Comparison of ENCODE assay signal across 9 cellular contexts in the genomic region with DNA sequence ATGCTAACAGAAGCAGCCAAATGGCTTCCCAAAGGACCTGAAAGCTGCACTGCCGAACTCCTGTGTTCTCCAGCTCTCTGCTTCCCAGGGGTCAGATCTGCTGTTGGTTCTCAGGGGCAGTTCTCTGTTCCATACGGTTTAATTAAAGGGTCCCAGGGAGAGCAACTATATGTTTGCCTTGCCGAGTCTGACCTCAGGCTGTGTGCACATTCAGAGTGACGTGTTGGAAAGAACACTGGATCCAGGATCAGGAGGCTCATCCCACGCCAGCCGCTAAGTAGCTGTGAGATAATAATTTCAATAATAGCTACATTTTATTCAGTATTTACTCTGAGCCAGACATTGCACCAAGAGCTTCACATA. TPM values are rescaled to one million over a fixed set of nuclear protein-coding genes. Genes with fewer than 3 reads are reported as not detected.
DNase-seq lines count a peak whose midpoint lies in the region; ATAC-seq, FAIRE-seq and TF ChIP-seq lines count a peak whose summit lies in the region.
"Had no signal": no experiment of that assay in that cellular context is flagged by ENCODE, and none has a peak within 500 bp of the region (broad histone marks: within the 10 kb centered on the region; RNA-seq: fewer than 3 reads in every experiment).

No MANE protein-coding gene starts in this region.

- no peak overlapping the region for H2AFZ ChIP-seq in astrocyte (ENCODE audit: low read depth, low read length)

- peaks cover 4% of the 10 kb centered on the region for H3K4me1 Mint-ChIP-seq in activated CD8-positive, alpha-beta T cell treated with anti-CD3 and anti-CD28 coated beads for 36 hours (ENCODE audit: low read depth)
- peaks cover 15% of the 10 kb centered on the region for H3K4me1 Mint-ChIP-seq in activated CD8-positive, alpha-beta T cell treated with anti-CD3 and anti-CD28 coated beads, Interleukin-2, amount 10 ng/mL, durations not matched to agents 7 days and 5 days (ENCODE audit: low read depth)
- H3K4me1 Mint-ChIP-seq in astrocyte (ENCODE audit: low read depth, unreplicated experiment) = peaks cover 3% of the 10 kb centered on the region
- H3K4me1 Mint-ChIP-seq in activated CD4-positive, alpha-beta memory T cell treated with anti-CD3 and anti-CD28 coated beads for 36 hours (ENCODE audit: low read depth) = peaks cover 3% of the 10 kb centered on the region

- H3K36me3 Mint-ChIP-seq in activated CD8-positive, alpha-beta T cell treated with anti-CD3 and anti-CD28 coated beads for 36 hours (ENCODE audit: low read depth) = no peaks in the 10 kb centered on the region
- H3K36me3 Mint-ChIP-seq in activated CD8-positive, alpha-beta T cell treated with anti-CD3 and anti-CD28 coated beads, Interleukin-2, amount 10 ng/mL, durations not matched to agents 7 days and 5 days (ENCODE audit: low read depth) = no peaks in the 10 kb centered on the region
- peaks cover 3% of the 10 kb centered on the region for H3K36me3 Mint-ChIP-seq in astrocyte (ENCODE audit: low read depth, unreplicated experiment)
- H3K36me3 Mint-ChIP-seq in activated CD4-positive, alpha-beta memory T cell treated with anti-CD3 and anti-CD28 coated beads for 36 hours = no peaks in the 10 kb centered on the region

- POLR2A ChIA-PET in activated CD8-positive, alpha-beta T cell treated with anti-CD3 and anti-CD28 coated beads for 36 hours (lab: Charles Lee) = interaction anchor here (0.6 to 2.0 kb wide), 4 partner anchors 9 to 729 kb away, joined by 3 to 5 read pairs (median 3); a partner anchor contains a TSS
- POLR2A ChIA-PET in activated CD8-positive, alpha-beta T cell treated with anti-CD3 and anti-CD28 coated beads, Interleukin-2, amount 10 ng/mL, durations not matched to agents 7 days and 5 days (lab: Charles Lee) = interaction anchor here (0.6 kb wide), 1 partner anchor 294 kb away, joined by 3 read pairs; no protein-coding TSS in a partner anchor
- POLR2A ChIA-PET in activated CD4-positive, alpha-beta memory T cell treated with anti-CD3 and anti-CD28 coated beads for 36 hours (lab: Charles Lee) = interaction anchor here (0.9 kb wide), 1 partner anchor 421 kb away, joined by 3 read pairs; no protein-coding TSS in a partner anchor

- ATAC-seq in activated CD8-positive, alpha-beta T cell treated with anti-CD3 and anti-CD28 coated beads for 36 hours = no peak
- ATAC-seq in activated CD8-positive, alpha-beta T cell treated with anti-CD3 and anti-CD28 coated beads, Interleukin-2, amount 10 ng/mL, durations not matched to agents 7 days and 5 days = no peak
- ATAC-seq in GM21423 (IDR thresholded peaks at IDR 0.05; ENCODE audit: unreplicated experiment) = no peak

- no peak overlapping the region for H3K9ac ChIP-seq in astrocyte (ENCODE audit: low read length)

- H3K36me3 ChIP-seq in astrocyte (ENCODE audit: insufficient read depth, low read length) = no peaks in the 10 kb centered on the region

- CTCF ChIA-PET in activated CD8-positive, alpha-beta T cell treated with anti-CD3 and anti-CD28 coated beads for 36 hours (lab: Charles Lee) = interaction anchor here (0.6 to 8.3 kb wide), 127 partner anchors 8 to 802 kb away, joined by 3 to 134 read pairs (median 5); a partner anchor contains a TSS
- CTCF ChIA-PET in activated CD8-positive, alpha-beta T cell treated with anti-CD3 and anti-CD28 coated beads, Interleukin-2, amount 10 ng/mL, durations not matched to agents 7 days and 5 days (lab: Charles Lee) = interaction anchor here (0.6 to 5.7 kb wide), 127 partner anchors 9 to 849 kb away, joined by 3 to 132 read pairs (median 5); a partner anchor contains a TSS
- CTCF ChIA-PET in activated CD4-positive, alpha-beta memory T cell treated with anti-CD3 and anti-CD28 coated beads for 36 hours (lab: Charles Lee) = interaction anchor here (0.6 to 6.1 kb wide), 121 partner anchors 9 to 877 kb away, joined by 3 to 166 read pairs (median 5); a partner anchor contains a TSS

- H3K4me2 ChIP-seq in astrocyte (ENCODE audit: low read length) = peak overlapping the region; percentile 21

- H3K27ac Mint-ChIP-seq in activated CD8-positive, alpha-beta T cell treated with anti-CD3 and anti-CD28 coated beads for 36 hours = no peak overlapping the region
- no peak overlapping the region for H3K27ac Mint-ChIP-seq in activated CD8-positive, alpha-beta T cell treated with anti-CD3 and anti-CD28 coated beads, Interleukin-2, amount 10 ng/mL, durations not matched to agents 7 days and 5 days
- no peak overlapping the region for H3K27ac Mint-ChIP-seq in astrocyte (ENCODE audit: unreplicated experiment)
- H3K27ac Mint-ChIP-seq in activated CD4-positive, alpha-beta memory T cell treated with anti-CD3 and anti-CD28 coated beads for 36 hours = no peak overlapping the region

- no peak overlapping the region for H3K4me3 ChIP-seq in astrocyte (ENCODE audit: insufficient read depth, low read depth, low read length)

- peaks cover 6% of the 10 kb centered on the region for H3K4me1 ChIP-seq in astrocyte (ENCODE audit: insufficient read depth, low read length)

- H3K27ac ChIP-seq in astrocyte (ENCODE audit: low read depth, low read length) (no peak overlapping the region), layer of hippocampus (ENCODE audit: low read depth, low read length) (peak overlapping the region; percentile 73), temporal lobe (ENCODE audit: low read depth, low read length) (peak overlapping the region; percentile 92)

- H3K9me3 ChIP-seq in astrocyte (ENCODE audit: insufficient read depth, low read depth, low read length) = peaks cover 3% of the 10 kb centered on the region

- FAIRE-seq in astrocyte (lab: Jason Lieb, UNC) = no peak
- FAIRE-seq: A204.1 had no signal

- no peaks in the 10 kb centered on the region for H3K27me3 Mint-ChIP-seq in activated CD8-positive, alpha-beta T cell treated with anti-CD3 and anti-CD28 coated beads for 36 hours
- H3K27me3 Mint-ChIP-seq in activated CD8-positive, alpha-beta T cell treated with anti-CD3 and anti-CD28 coated beads, Interleukin-2, amount 10 ng/mL, durations not matched to agents 7 days and 5 days (ENCODE audit: low read depth) = no peaks in the 10 kb centered on the region
- H3K27me3 Mint-ChIP-seq in astrocyte (ENCODE audit: low read depth, unreplicated experiment) = peaks cover 17% of the 10 kb centered on the region
- no peaks in the 10 kb centered on the region for H3K27me3 Mint-ChIP-seq in activated CD4-positive, alpha-beta memory T cell treated with anti-CD3 and anti-CD28 coated beads for 36 hours

- no peaks in the 10 kb centered on the region for H4K20me1 ChIP-seq in astrocyte (ENCODE audit: insufficient read depth, low read length)

- DNase-seq in activated CD8-positive, alpha-beta T cell treated with anti-CD3 and anti-CD28 coated beads for 36 hours = no peak
- DNase-seq in activated CD8-positive, alpha-beta T cell treated with anti-CD3 and anti-CD28 coated beads, Interleukin-2, amount 10 ng/mL, durations not matched to agents 7 days and 5 days = no peak
- DNase-seq in astrocyte (ENCODE audit: low read depth) (no peak), erythroblast (lab: John Stamatoyannopoulos, UW) (no peak)
- DNase-seq in activated CD4-positive, alpha-beta memory T cell treated with anti-CD3 and anti-CD28 coated beads for 36 hours = no peak

- intact Hi-C loops in activated CD8-positive, alpha-beta T cell treated with anti-CD3 and anti-CD28 coated beads for 36 hours (cut with micrococcal nuclease) = loop anchor here (5.0 to 10.0 kb wide), 3 partner anchors 89 to 774 kb away; no protein-coding TSS in a partner anchor
- intact Hi-C loops in activated CD4-positive, alpha-beta memory T cell treated with anti-CD3 and anti-CD28 coated beads for 36 hours (cut with micrococcal nuclease) = loop anchor here (1.0 to 5.0 kb wide), 6 partner anchors 89 to 776 kb away; no protein-coding TSS in a partner anchor

- H3K9me3 Mint-ChIP-seq in activated CD8-positive, alpha-beta T cell treated with anti-CD3 and anti-CD28 coated beads for 36 hours = no peaks in the 10 kb centered on the region
- no peaks in the 10 kb centered on the region for H3K9me3 Mint-ChIP-seq in activated CD8-positive, alpha-beta T cell treated with anti-CD3 and anti-CD28 coated beads, Interleukin-2, amount 10 ng/mL, durations not matched to agents 7 days and 5 days (ENCODE audit: insufficient read depth)
- peaks cover 2% of the 10 kb centered on the region for H3K9me3 Mint-ChIP-seq in astrocyte (ENCODE audit: unreplicated experiment)
- H3K9me3 Mint-ChIP-seq in activated CD4-positive, alpha-beta memory T cell treated with anti-CD3 and anti-CD28 coated beads for 36 hours = no peaks in the 10 kb centered on the region

- H3K4me3 Mint-ChIP-seq in activated CD8-positive, alpha-beta T cell treated with anti-CD3 and anti-CD28 coated beads for 36 hours = no peak overlapping the region
- H3K4me3 Mint-ChIP-seq in activated CD8-positive, alpha-beta T cell treated with anti-CD3 and anti-CD28 coated beads, Interleukin-2, amount 10 ng/mL, durations not matched to agents 7 days and 5 days = no peak overlapping the region
- no peak overlapping the region for H3K4me3 Mint-ChIP-seq in astrocyte (ENCODE audit: unreplicated experiment)
- no peak overlapping the region for H3K4me3 Mint-ChIP-seq in activated CD4-positive, alpha-beta memory T cell treated with anti-CD3 and anti-CD28 coated beads for 36 hours

- H3K27me3 ChIP-seq in astrocyte (ENCODE audit: insufficient read depth, low read length) (no peaks in the 10 kb centered on the region), layer of hippocampus (ENCODE audit: control insufficient read depth, insufficient read depth, low read length) (no peaks in the 10 kb centered on the region)

- no peaks in the 10 kb centered on the region for H3K79me2 ChIP-seq in astrocyte (ENCODE audit: insufficient read depth, low read length)

- no peak for TF ChIP-seq POLR2A in erythroblast (IDR thresholded peaks at IDR 0.05; ENCODE audit: low read length)

- TF ChIP-seq CTCF in activated CD8-positive, alpha-beta T cell treated with anti-CD3 and anti-CD28 coated beads for 36 hours (IDR thresholded peaks at IDR 0.05) = peak; percentile 57
- no peak for TF ChIP-seq CTCF in astrocyte (IDR thresholded peaks at IDR 0.05; ENCODE audit: insufficient read depth, low read depth, low read length)

RNA-seq across cellular contexts. Expression of a gene that starts 23.4 kb away (rescaled TPM):
- total RNA-seq in activated CD8-positive, alpha-beta T cell treated with anti-CD3 and anti-CD28 coated beads for 36 hours = 10 to 100 TPM; 27.7 to 35.4 TPM
- 10 to 100 TPM; 29.2 to 29.3 TPM for total RNA-seq in activated CD8-positive, alpha-beta T cell treated with anti-CD3 and anti-CD28 coated beads, Interleukin-2, amount 10 ng/mL, durations not matched to agents 7 days and 5 days
- total RNA-seq in astrocyte = 34.4 and 38.8 TPM in 2 replicates
- 19.9 TPM for total RNA-seq in temporal lobe
- total RNA-seq in activated CD4-positive, alpha-beta memory T cell treated with anti-CD3 and anti-CD28 coated beads for 36 hours = 10 to 100 TPM; 38.4 to 42.7 TPM

RNA-seq across cellular contexts. Expression of a gene that starts 41.5 kb away (rescaled TPM):
- total RNA-seq in activated CD8-positive, alpha-beta T cell treated with anti-CD3 and anti-CD28 coated beads for 36 hours = 10 to 100 TPM; 11.1 to 11.7 TPM
- total RNA-seq in activated CD8-positive, alpha-beta T cell treated with anti-CD3 and anti-CD28 coated beads, Interleukin-2, amount 10 ng/mL, durations not matched to agents 7 days and 5 days = 10 to 100 TPM in 1 of 2 experiments, 1 to 10 TPM in 1; 10.0 to 13.2 TPM
- total RNA-seq in astrocyte = 16.9 and 18.8 TPM in 2 replicates
- 19.4 TPM for total RNA-seq in temporal lobe
- total RNA-seq in activated CD4-positive, alpha-beta memory T cell treated with anti-CD3 and anti-CD28 coated beads for 36 hours = 1 to 10 TPM; 9.6 to 10.0 TPM
